ENCODE assay signal across 16 cellular contexts in the genomic region with DNA sequence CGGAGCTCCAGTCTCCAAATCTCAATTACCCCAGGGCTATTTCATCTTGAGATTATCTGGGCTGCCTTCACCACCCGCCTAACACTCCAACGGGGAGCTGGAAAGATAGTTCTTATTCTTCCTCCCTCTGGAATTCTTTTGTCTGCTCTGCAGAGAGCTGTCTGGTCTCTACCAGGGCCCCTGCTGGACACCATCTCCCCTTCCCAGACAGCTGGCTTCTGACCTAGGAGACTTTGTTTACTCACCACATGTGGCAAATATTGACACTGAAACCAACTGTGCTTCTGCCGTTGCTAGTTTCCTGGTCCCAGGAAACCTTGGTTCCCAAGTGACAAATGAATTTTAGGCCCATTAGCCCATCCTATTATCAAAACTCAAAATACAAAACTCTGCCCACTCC.
DNase-seq lines count a peak whose midpoint lies in the region; ATAC-seq and TF ChIP-seq lines count a peak whose summit lies in the region.
"Had no signal": no experiment of that assay in that cellular context is flagged by ENCODE, and none has a peak within 500 bp of the region (broad histone marks: within the 10 kb centered on the region; RNA-seq: fewer than 3 reads in every experiment).

No MANE protein-coding gene starts in this region.

- H3K9me3 Mint-ChIP-seq in activated T-helper 1 cell treated with anti-CD3 and anti-CD28 coated beads, Interleukin-12 subunit alpha, Interleukin-12 subunit beta, Interleukin-2, Interleukin-4 antibody, amounts not matched to agents 30 ng/mL and 10 ng/mL and 1 ng/mL, durations not matched to agents 14 hours and 24 hours and 36 hours = no peaks in the 10 kb centered on the region
- H3K9me3 Mint-ChIP-seq: immature natural killer cell, nephron had no signal

- peak overlapping the region in 57 of 59 donors; percentile 11 to 86 (median 67) for H3K27ac ChIP-seq in dorsolateral prefrontal cortex
- peak overlapping the region; percentile 57 for H3K27ac ChIP-seq in temporal lobe (ENCODE audit: low read depth, low read length)

- intact Hi-C loops in dorsolateral prefrontal cortex (cut with DNase I) = no loop called here
- intact Hi-C loops in activated T-helper 1 cell treated with anti-CD3 and anti-CD28 coated beads, Interleukin-12 subunit alpha, Interleukin-12 subunit beta, Interleukin-2, Interleukin-4 antibody, amounts not matched to agents 30 ng/mL and 10 ng/mL and 1 ng/mL, durations not matched to agents 14 hours and 24 hours and 36 hours (cut with micrococcal nuclease) = no loop called here

- H3K27me3 ChIP-seq in dorsolateral prefrontal cortex = no peaks in the 10 kb centered on the region

- peak; percentile 2 for DNase-seq in SIG-M5 treated with dmso at 0.1 percent for 504 hours (lab: John Stamatoyannopoulos, UW; ENCODE audit: unreplicated experiment)
- DNase-seq in SIG-M5 (lab: John Stamatoyannopoulos, UW) = no peak
- peak; percentile 87 for DNase-seq in NCI-H510A treated with DMSO at 0.1 percent for 48 hours (lab: John Stamatoyannopoulos, UW)
- no peak for DNase-seq in dorsolateral prefrontal cortex
- DNase-seq in activated T-helper 1 cell treated with anti-CD3 and anti-CD28 coated beads, Interleukin-12 subunit alpha, Interleukin-12 subunit beta, Interleukin-2, Interleukin-4 antibody, amounts not matched to agents 30 ng/mL and 10 ng/mL and 1 ng/mL, durations not matched to agents 14 hours and 24 hours and 36 hours (ENCODE audit: low spot score) = no peak
- DNase-seq: activated CD8-positive, alpha-beta T cell treated with anti-CD3 and anti-CD28 coated beads, Interleukin-2, amount 10 ng/mL, durations not matched to agents 7 days and 5 days; effector CD4-positive, alpha-beta T cell; immature natural killer cell; mammary epithelial cell; NCI-H187; stimulated activated naive CD4-positive, alpha-beta T cell; T-helper 1 cell had no signal

- peak overlapping the region in 1 of 59 donors; percentile 26 for H3K4me3 ChIP-seq in dorsolateral prefrontal cortex

- H3K36me3 Mint-ChIP-seq in activated T-helper 1 cell treated with anti-CD3 and anti-CD28 coated beads, Interleukin-12 subunit alpha, Interleukin-12 subunit beta, Interleukin-2, Interleukin-4 antibody, amounts not matched to agents 30 ng/mL and 10 ng/mL and 1 ng/mL, durations not matched to agents 14 hours and 24 hours and 36 hours (ENCODE audit: low read depth) = no peaks in the 10 kb centered on the region
- H3K36me3 Mint-ChIP-seq: immature natural killer cell had no signal

- H3K4me3 Mint-ChIP-seq in activated T-helper 1 cell treated with anti-CD3 and anti-CD28 coated beads, Interleukin-12 subunit alpha, Interleukin-12 subunit beta, Interleukin-2, Interleukin-4 antibody, amounts not matched to agents 30 ng/mL and 10 ng/mL and 1 ng/mL, durations not matched to agents 14 hours and 24 hours and 36 hours = no peak overlapping the region
- H3K4me3 Mint-ChIP-seq: activated CD8-positive, alpha-beta T cell treated with anti-CD3 and anti-CD28 coated beads, Interleukin-2, amount 10 ng/mL, durations not matched to agents 7 days and 5 days; immature natural killer cell; nephron had no signal

- peaks cover 12% of the 10 kb centered on the region for H3K27me3 Mint-ChIP-seq in activated T-helper 1 cell treated with anti-CD3 and anti-CD28 coated beads, Interleukin-12 subunit alpha, Interleukin-12 subunit beta, Interleukin-2, Interleukin-4 antibody, amounts not matched to agents 30 ng/mL and 10 ng/mL and 1 ng/mL, durations not matched to agents 14 hours and 24 hours and 36 hours (ENCODE audit: insufficient read depth)

- peaks cover 9% of the 10 kb centered on the region for H3K4me1 Mint-ChIP-seq in activated T-helper 1 cell treated with anti-CD3 and anti-CD28 coated beads, Interleukin-12 subunit alpha, Interleukin-12 subunit beta, Interleukin-2, Interleukin-4 antibody, amounts not matched to agents 30 ng/mL and 10 ng/mL and 1 ng/mL, durations not matched to agents 14 hours and 24 hours and 36 hours (ENCODE audit: low read depth)

- ATAC-seq in GM19397 (IDR thresholded peaks at IDR 0.05; ENCODE audit: unreplicated experiment) (no peak), HG02588 (IDR thresholded peaks at IDR 0.05; ENCODE audit: unreplicated experiment) (no peak)
- ATAC-seq: activated CD8-positive, alpha-beta T cell treated with anti-CD3 and anti-CD28 coated beads, Interleukin-2, amount 10 ng/mL, durations not matched to agents 7 days and 5 days had no signal

- H3K27ac Mint-ChIP-seq in activated T-helper 1 cell treated with anti-CD3 and anti-CD28 coated beads, Interleukin-12 subunit alpha, Interleukin-12 subunit beta, Interleukin-2, Interleukin-4 antibody, amounts not matched to agents 30 ng/mL and 10 ng/mL and 1 ng/mL, durations not matched to agents 14 hours and 24 hours and 36 hours = no peak overlapping the region
- H3K27ac Mint-ChIP-seq: activated CD8-positive, alpha-beta T cell treated with anti-CD3 and anti-CD28 coated beads, Interleukin-2, amount 10 ng/mL, durations not matched to agents 7 days and 5 days; immature natural killer cell had no signal

- no peak for TF ChIP-seq CTCF in dorsolateral prefrontal cortex (IDR thresholded peaks at IDR 0.05 in 54 of 56, conservative IDR thresholded peaks at IDR 0.05 in 2 of 56; ENCODE audit: low read depth in 1 of 56, partially characterized antibody in 56 of 56)

Comparison
In these comparisons a context has a peak if more than half of its experiments do, and no peak if none do; other contexts are left out.
1. DNase-seq: peak in SIG-M5 treated with dmso at 0.1 percent for 504 hours (single experiment) and NCI-H510A treated with DMSO at 0.1 percent for 48 hours (single experiment); none in SIG-M5 (single experiment), dorsolateral prefrontal cortex (0 of 10) and activated T-helper 1 cell treated with anti-CD3 and anti-CD28 coated beads, Interleukin-12 subunit alpha, Interleukin-12 subunit beta, Interleukin-2, Interleukin-4 antibody, amounts not matched to agents 30 ng/mL and 10 ng/mL and 1 ng/mL, durations not matched to agents 14 hours and 24 hours and 36 hours (single experiment).